In the genomic region with DNA sequence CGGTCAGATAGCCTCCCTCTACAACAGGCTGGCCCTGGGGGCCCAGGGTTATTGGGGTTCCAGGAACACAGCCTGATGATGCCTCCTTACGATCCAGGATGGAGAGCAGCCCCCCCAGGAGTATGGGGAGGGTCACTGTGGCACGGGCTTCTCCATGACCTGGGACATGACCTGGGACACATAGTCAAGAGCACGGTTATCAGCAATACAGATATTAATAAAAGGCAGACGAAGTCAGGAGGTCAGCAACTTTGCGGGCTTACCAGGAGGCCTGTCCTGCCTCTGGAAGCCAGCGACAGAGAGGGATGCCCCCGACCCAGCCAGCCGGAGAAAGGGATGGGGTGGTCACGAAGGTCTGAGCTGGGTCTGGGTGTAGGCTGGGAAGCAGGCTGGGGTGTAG, we compare ENCODE assay signal across 8 cellular contexts. TPM values are rescaled to one million over a fixed set of nuclear protein-coding genes. Genes with fewer than 3 reads are reported as not detected.
DNase-seq lines count a peak whose midpoint lies in the region; ATAC-seq, FAIRE-seq and TF ChIP-seq lines count a peak whose summit lies in the region.

No MANE protein-coding gene starts in this region.

- peaks cover 18% of the 10 kb centered on the region for H3K4me1 Mint-ChIP-seq in stimulated activated naive CD8-positive, alpha-beta T cell treated with anti-CD3 and anti-CD28 coated beads, Interleukin-15, Interleukin-2, amounts not matched to agents 100 ng/mL and 50 ng/mL, for 24 hours (ENCODE audit: low read depth)
- H3K4me1 Mint-ChIP-seq in mesothelial cell of epicardium: peaks cover 6% of the 10 kb centered on the region

- in situ Hi-C loops in K562 (cut with MboI): no loop called here

- H3K4me2 ChIP-seq in K562 (ENCODE audit: insufficient read depth, low read length): peak overlapping the region; percentile 77

- BruUV-seq in K562 (replicated peaks; lab: Mats Ljungman, UMichigan): no TSS peak

- H3K27me3 Mint-ChIP-seq in stimulated activated naive CD8-positive, alpha-beta T cell treated with anti-CD3 and anti-CD28 coated beads, Interleukin-15, Interleukin-2, amounts not matched to agents 100 ng/mL and 50 ng/mL, for 24 hours: no peaks in the 10 kb centered on the region
- no peaks in the 10 kb centered on the region for H3K27me3 Mint-ChIP-seq in mesothelial cell of epicardium (ENCODE audit: low read depth)

- H2AFZ ChIP-seq in K562 (ENCODE audit: low read depth, low read length): peak overlapping the region; percentile 79; the same call in 1 of the 2 replicates

- no peaks in the 10 kb centered on the region for H3K9me3 Mint-ChIP-seq in stimulated activated naive CD8-positive, alpha-beta T cell treated with anti-CD3 and anti-CD28 coated beads, Interleukin-15, Interleukin-2, amounts not matched to agents 100 ng/mL and 50 ng/mL, for 24 hours
- no peaks in the 10 kb centered on the region for H3K9me3 Mint-ChIP-seq in mesothelial cell of epicardium

- POLR2A ChIA-PET in K562 (lab: Yijun Ruan, JAX): interaction anchor here (1.3 to 2.0 kb wide), 3 partner anchors 12 to 130 kb away, joined by 5 to 6 read pairs (median 6); a partner anchor contains a TSS

- H3K9ac ChIP-seq in K562 (ENCODE audit: insufficient read depth in 1 of 2, low read depth in 2 of 2, low read length in 2 of 2): peak overlapping the region; percentile 80 to 94

- H3K27ac ChIP-seq in K562 (ENCODE audit: extremely low read depth, low read depth, low read length): peak overlapping the region; percentile 82

- H3K4me3 Mint-ChIP-seq in stimulated activated naive CD8-positive, alpha-beta T cell treated with anti-CD3 and anti-CD28 coated beads, Interleukin-15, Interleukin-2, amounts not matched to agents 100 ng/mL and 50 ng/mL, for 24 hours: peak overlapping the region; percentile 98
- peak overlapping the region; percentile 95 for H3K4me3 Mint-ChIP-seq in mesothelial cell of epicardium

- H3K9me3 ChIP-seq in K562 (replicated peaks; ENCODE audit: control insufficient read depth, insufficient read depth, low read depth, low read length): no peaks in the 10 kb centered on the region

- no peak for TF ChIP-seq CTCF in K562 (IDR thresholded peaks at IDR 0.05 in 2 of 3, conservative IDR thresholded peaks at IDR 0.05 in 1 of 3; ENCODE audit: insufficient read depth in 2 of 3, low read depth in 1 of 3, low read length in 3 of 3)
- no peak for TF ChIP-seq CTCF in mesothelial cell of epicardium (IDR thresholded peaks at IDR 0.05; ENCODE audit: unreplicated experiment)

- H3K27ac Mint-ChIP-seq in stimulated activated naive CD8-positive, alpha-beta T cell treated with anti-CD3 and anti-CD28 coated beads, Interleukin-15, Interleukin-2, amounts not matched to agents 100 ng/mL and 50 ng/mL, for 24 hours: peak overlapping the region; percentile 98
- peak overlapping the region; percentile 99 for H3K27ac Mint-ChIP-seq in mesothelial cell of epicardium

- no peak for TF ChIP-seq RAD21 in K562 (CRISPR knock-in tag; conservative IDR thresholded peaks at IDR 0.05 in 1 of 2, IDR thresholded peaks at IDR 0.05 in 1 of 2)

- H3K79me2 ChIP-seq in K562 (ENCODE audit: control insufficient read depth, insufficient read depth, low read length): peaks cover 25% of the 10 kb centered on the region

- no peak for TF ChIP-seq EP300 in K562 (IDR thresholded peaks at IDR 0.05; ENCODE audit: low read length)

- CTCF ChIA-PET in K562 (lab: Yijun Ruan, JAX; ENCODE audit: low intra/inter-chr PET ratio): no interaction called here

- no peak for FAIRE-seq in K562 (lab: Jason Lieb, UNC)

- intact Hi-C loops in K562 (cut with micrococcal nuclease) (no loop called here), sciatic nerve (cut with DNase I) (no loop called here)

- no peaks in the 10 kb centered on the region for H3K9me1 ChIP-seq in K562 (ENCODE audit: control insufficient read depth, insufficient read depth, low read length)

- peaks cover 8 to 38% of the 10 kb centered on the region in 2 experiments; a peak in 3 of 5 replicates for H3K4me1 ChIP-seq in K562 (replicated peaks in 1 of 2; ENCODE audit: control insufficient read depth in 2 of 2, insufficient read depth in 2 of 2, low read length in 2 of 2)

- TF ChIP-seq POLR2A in K562 (conservative IDR thresholded peaks at IDR 0.05): no peak

- no peaks in the 10 kb centered on the region for H3K27me3 ChIP-seq in K562 (ENCODE audit: control insufficient read depth in 2 of 2, insufficient read depth in 2 of 2, low read length in 2 of 2)

- no peak for DNase-seq in stimulated activated naive CD8-positive, alpha-beta T cell treated with anti-CD3 and anti-CD28 coated beads, Interleukin-15, Interleukin-2, amounts not matched to agents 100 U/mL and 50 U/mL, for 24 hours
- DNase-seq in K562 (ENCODE audit: extremely low read depth in 1 of 4, low spot score in 3 of 4) (no peak), mesothelial cell of epicardium (ENCODE audit: low spot score in 2 of 2, unreplicated experiment in 2 of 2) (no peak), NCI-H2171 (lab: John Stamatoyannopoulos, UW) (no peak), sciatic nerve (ENCODE audit: low spot score) (no peak)
- no peak for DNase-seq in activated effector memory CD4-positive, alpha-beta T cell treated with Interleukin-2 at 50 U/mL for 16 hours
- DNase-seq in stimulated activated CD4-positive, alpha-beta T cell treated with anti-CD3 and anti-CD28 coated beads, Interleukin-1b, Interleukin-23, amount 100 ng/mL, for 48 hours: no peak

- peaks cover 65% of the 10 kb centered on the region for H3K36me3 ChIP-seq in K562 (ENCODE audit: control insufficient read depth, insufficient read depth, low read length)

- peaks cover 37% of the 10 kb centered on the region for H3K36me3 Mint-ChIP-seq in stimulated activated naive CD8-positive, alpha-beta T cell treated with anti-CD3 and anti-CD28 coated beads, Interleukin-15, Interleukin-2, amounts not matched to agents 100 ng/mL and 50 ng/mL, for 24 hours (ENCODE audit: low read depth)
- H3K36me3 Mint-ChIP-seq in mesothelial cell of epicardium: peaks cover 11% of the 10 kb centered on the region

- 16% methylated on average over 9 of the region's 10 CpGs for WGBS in K562 (ENCODE audit: insufficient coverage, low coverage, missing lambda C conversion rate)

- peak overlapping the region; percentile 66 for H3K4me3 ChIP-seq in K562

- H4K20me1 ChIP-seq in K562 (replicated peaks; ENCODE audit: control insufficient read depth, insufficient read depth, low read length): no peaks in the 10 kb centered on the region

- ATAC-seq in stimulated activated naive CD8-positive, alpha-beta T cell treated with anti-CD3 and anti-CD28 coated beads, Interleukin-15, Interleukin-2, amounts not matched to agents 100 U/mL and 50 U/mL, for 24 hours: no peak
- ATAC-seq in K562 (no peak), sciatic nerve (no peak)

RNA-seq across cellular contexts. Expression of a gene that starts 0.8 kb away (rescaled TPM):
- total RNA-seq in K562 (2011; cell fraction: chromatin; rRNA removed; ENCODE audit: low replicate concordance): 26.2 and 52.1 TPM in 2 replicates
- total RNA-seq in K562 (2011; cell fraction: nucleolus; rRNA removed): 35.3 and 46.4 TPM in 2 replicates
- 35.9 and 37.4 TPM in 2 replicates for total RNA-seq in K562 (2011; cell fraction: nucleoplasm; rRNA removed)
- total RNA-seq in K562 (2014; rRNA removed) (11.4 and 16.0 TPM in 2 replicates), K562 (2014; rRNA removed; fragmentation: Illumina TruSeq; extraction: Trizol) (3.8 and 5.6 TPM in 2 replicates), K562 (2015; rRNA removed; fragmentation: Illumina TruSeq; extraction: Trizol) (10.4 and 12.6 TPM in 2 replicates), K562 (2021) (38.6 and 41.5 TPM in 2 replicates), mesothelial cell of epicardium (61.4 to 71.9 TPM (median 66.1 TPM) in 3 replicates), sciatic nerve (71.6 TPM)
- polyA plus RNA-seq in K562 (2011; rRNA removed) (13.1 and 16.3 TPM in 2 replicates), K562 (2014; fragmentation: Illumina TruSeq; extraction: Trizol) (18.8 and 25.0 TPM in 2 replicates), K562 (2014; fragmentation: Nextera tagmentation; extraction: Ambion mirVana) (1 to 10 TPM in 1 of 2 experiments, under 1 TPM in 1; 0.92 to 1.6 TPM), K562 (2014; rRNA removed) (26.5 and 33.5 TPM in 2 replicates)
- 22.7 and 39.5 TPM in 2 replicates for polyA plus RNA-seq in K562 (2011; cell fraction: cytosol; rRNA removed)
- 37.9 and 58.3 TPM in 2 replicates for polyA plus RNA-seq in K562 (2011; cell fraction: nucleus; rRNA removed)
- polyA plus RNA-seq in K562 (2012): 23.8 and 45.8 TPM in 2 replicates
- polyA minus RNA-seq in K562 (2011; rRNA and poly(A)+ RNA removed): 5.0 and 6.8 TPM in 2 replicates
- 16.2 and 26.1 TPM in 2 replicates for polyA minus RNA-seq in K562 (2011; cell fraction: cytosol; rRNA and poly(A)+ RNA removed)
- polyA minus RNA-seq in K562 (2011; cell fraction: nucleus; rRNA and poly(A)+ RNA removed): 20.1 and 29.2 TPM in 2 replicates

RNA-seq across cellular contexts. Expression of a gene that starts 7.4 kb away (rescaled TPM):
- total RNA-seq in K562 (2011; cell fraction: chromatin; rRNA removed; ENCODE audit: low replicate concordance): 22.6 and 68.4 TPM in 2 replicates
- 89.9 and 93.2 TPM in 2 replicates for total RNA-seq in K562 (2011; cell fraction: nucleolus; rRNA removed)
- 54.0 and 63.2 TPM in 2 replicates for total RNA-seq in K562 (2011; cell fraction: nucleoplasm; rRNA removed)
- total RNA-seq in K562 (2014; rRNA removed): 200 and 244 TPM in 2 replicates
- 132 and 180 TPM in 2 replicates for total RNA-seq in K562 (2014; rRNA removed; fragmentation: Illumina TruSeq; extraction: Trizol)
- total RNA-seq in K562 (2015; rRNA removed; fragmentation: Illumina TruSeq; extraction: Trizol): 179 and 180 TPM in 2 replicates
- total RNA-seq in K562 (2021): 229 and 249 TPM in 2 replicates
- 165 and 190 TPM in 2 replicates for polyA plus RNA-seq in K562 (2011; rRNA removed)
- 339 and 577 TPM in 2 replicates for polyA plus RNA-seq in K562 (2011; cell fraction: cytosol; rRNA removed)
- polyA plus RNA-seq in K562 (2011; cell fraction: nucleus; rRNA removed): 164 and 201 TPM in 2 replicates
- 165 and 193 TPM in 2 replicates for polyA plus RNA-seq in K562 (2012)
- 247 and 288 TPM in 2 replicates for polyA plus RNA-seq in K562 (2014; fragmentation: Illumina TruSeq; extraction: Trizol)
- polyA plus RNA-seq in K562 (2014; fragmentation: Nextera tagmentation; extraction: Ambion mirVana): 100 to 1,000 TPM; 807 to 832 TPM
- 230 and 241 TPM in 2 replicates for polyA plus RNA-seq in K562 (2014; rRNA removed)
- 99.7 and 134 TPM in 2 replicates for polyA minus RNA-seq in K562 (2011; rRNA and poly(A)+ RNA removed)
- polyA minus RNA-seq in K562 (2011; cell fraction: cytosol; rRNA and poly(A)+ RNA removed): 80.7 and 88.0 TPM in 2 replicates
- 28.8 and 42.4 TPM in 2 replicates for polyA minus RNA-seq in K562 (2011; cell fraction: nucleus; rRNA and poly(A)+ RNA removed)
- total RNA-seq in mesothelial cell of epicardium: 104 to 107 TPM (median 106 TPM) in 3 replicates
- 66.9 TPM for total RNA-seq in sciatic nerve

RNA-seq across cellular contexts. Expression of a gene that starts 15.1 kb away (rescaled TPM):
- total RNA-seq in K562 (2011; cell fraction: chromatin; rRNA removed; ENCODE audit: low replicate concordance): not detected in 2 replicates
- total RNA-seq in K562 (2011; cell fraction: nucleolus; rRNA removed): not detected in 2 replicates
- total RNA-seq in K562 (2011; cell fraction: nucleoplasm; rRNA removed): not detected in 2 replicates
- not detected in 2 replicates for total RNA-seq in K562 (2014; rRNA removed)
- not detected in 2 replicates for total RNA-seq in K562 (2014; rRNA removed; fragmentation: Illumina TruSeq; extraction: Trizol)
- not detected in 2 replicates for total RNA-seq in K562 (2015; rRNA removed; fragmentation: Illumina TruSeq; extraction: Trizol)
- total RNA-seq in K562 (2021): not detected in 2 replicates
- polyA plus RNA-seq in K562 (2011; rRNA removed): not detected in 2 replicates
- not detected in 2 replicates for polyA plus RNA-seq in K562 (2011; cell fraction: cytosol; rRNA removed)
- 0.04 TPM in 1 of 2 replicates, not detected in the other for polyA plus RNA-seq in K562 (2011; cell fraction: nucleus; rRNA removed)
- not detected in 2 replicates for polyA plus RNA-seq in K562 (2012)
- not detected in 2 replicates for polyA plus RNA-seq in K562 (2014; fragmentation: Illumina TruSeq; extraction: Trizol)
- polyA plus RNA-seq in K562 (2014; fragmentation: Nextera tagmentation; extraction: Ambion mirVana): not detected
- polyA plus RNA-seq in K562 (2014; rRNA removed): not detected in 2 replicates
- not detected in 2 replicates for polyA minus RNA-seq in K562 (2011; rRNA and poly(A)+ RNA removed)
- polyA minus RNA-seq in K562 (2011; cell fraction: cytosol; rRNA and poly(A)+ RNA removed): not detected in 2 replicates
- polyA minus RNA-seq in K562 (2011; cell fraction: nucleus; rRNA and poly(A)+ RNA removed): not detected in 2 replicates
- total RNA-seq in mesothelial cell of epicardium: 0.07 TPM in 1 of 3 replicates, not detected in the others
- total RNA-seq in sciatic nerve: not detected

RNA-seq across cellular contexts. Expression of a gene that starts 50.6 kb away (rescaled TPM):
- total RNA-seq in K562 (2011; cell fraction: chromatin; rRNA removed; ENCODE audit: low replicate concordance): 0.18 and 0.23 TPM in 2 replicates
- 0.13 and 0.17 TPM in 2 replicates for total RNA-seq in K562 (2011; cell fraction: nucleolus; rRNA removed)
- total RNA-seq in K562 (2011; cell fraction: nucleoplasm; rRNA removed): 0.15 TPM in 1 of 2 replicates, not detected in the other
- total RNA-seq in K562 (2014; rRNA removed) (not detected in 2 replicates), K562 (2014; rRNA removed; fragmentation: Illumina TruSeq; extraction: Trizol) (0.03 TPM in 1 of 2 replicates, not detected in the other), K562 (2015; rRNA removed; fragmentation: Illumina TruSeq; extraction: Trizol) (0.07 and 0.08 TPM in 2 replicates), K562 (2021) (0.09 TPM in 1 of 2 replicates, not detected in the other), mesothelial cell of epicardium (0.99 to 1.3 TPM (median 1.1 TPM) in 3 replicates), sciatic nerve (0.49 TPM)
- polyA plus RNA-seq in K562 (2011; rRNA removed) (0.03 and 0.05 TPM in 2 replicates), K562 (2014; fragmentation: Illumina TruSeq; extraction: Trizol) (0.03 and 0.04 TPM in 2 replicates), K562 (2014; fragmentation: Nextera tagmentation; extraction: Ambion mirVana) (not detected), K562 (2014; rRNA removed) (not detected in 2 replicates)
- polyA plus RNA-seq in K562 (2011; cell fraction: cytosol; rRNA removed): 0.04 and 0.09 TPM in 2 replicates
- polyA plus RNA-seq in K562 (2011; cell fraction: nucleus; rRNA removed): 0.10 and 0.13 TPM in 2 replicates
- polyA plus RNA-seq in K562 (2012): 0.09 and 0.19 TPM in 2 replicates
- polyA minus RNA-seq in K562 (2011; rRNA and poly(A)+ RNA removed): 0.06 TPM in 1 of 2 replicates, not detected in the other
- polyA minus RNA-seq in K562 (2011; cell fraction: cytosol; rRNA and poly(A)+ RNA removed): not detected in 2 replicates
- 0.13 and 0.22 TPM in 2 replicates for polyA minus RNA-seq in K562 (2011; cell fraction: nucleus; rRNA and poly(A)+ RNA removed)
